22 cellular contexts compared by ENCODE assay signal in the genomic region with DNA sequence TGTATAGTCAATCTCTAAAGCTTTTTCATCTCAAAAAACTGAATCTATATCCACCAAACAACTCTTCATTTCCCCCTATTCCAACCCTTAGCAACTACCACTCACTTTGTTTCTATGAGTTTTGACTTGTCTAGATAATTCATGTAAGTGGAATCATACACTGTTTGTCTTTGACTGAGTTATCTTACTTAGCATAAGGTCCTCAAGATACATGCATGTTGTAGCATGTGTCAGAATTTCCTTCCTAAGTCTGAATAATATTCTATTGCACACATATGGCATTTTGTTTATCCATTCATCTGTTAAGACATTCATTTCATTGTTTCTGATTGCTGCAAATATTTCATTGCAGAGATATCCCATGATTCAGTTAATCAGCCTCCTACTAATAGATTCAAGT.
"Had no signal": no experiment of that assay in that cellular context is flagged by ENCODE, and none has a peak within 500 bp of the region (broad histone marks: within the 10 kb centered on the region; RNA-seq: fewer than 3 reads in every experiment).

No MANE protein-coding gene starts in this region.

- H3K27me3 ChIP-seq: MG63, SJSA1 had no signal

- FAIRE-seq: HepG2 had no signal

- DNase-seq: IMR-90, Karpas-422, KG1, MG63, NCI-H1092 treated with DMSO at 0.1 percent for 48 hours, NCI-H1436, NCI-H187, NCI-H2029, NCI-H2081 treated with DMSO at 0.1 percent for 48 hours, NCI-H2171, NCI-H226, NCI-H446, NCI-H510A, NCI-H524 treated with DMSO at 0.1 percent for 48 hours, NCI-H69, NCI-H774, Right ventricle myocardium superior, SIG-M5 had no signal

- ATAC-seq: HepG2, Panc1 had no signal

- H3K27ac ChIP-seq: SJSA1, SK-N-MC had no signal

- H3K4me3 ChIP-seq: MG63, SJSA1, SK-N-MC had no signal
